9 cellular contexts compared by ENCODE assay signal in genomic region chr3:141764041-141764440, GRCh38. TPM values are rescaled to one million over a fixed set of nuclear protein-coding genes. Genes with fewer than 3 reads are reported as not detected.
"Had no signal": no experiment of that assay in that cellular context is flagged by ENCODE, and none has a peak within 500 bp of the region (broad histone marks: within the 10 kb centered on the region; RNA-seq: fewer than 3 reads in every experiment).

No MANE protein-coding gene starts in this region.

- H3K27ac ChIP-seq: GM23248 had no signal

- H3K4me3 ChIP-seq: GM23248 had no signal

- DNase-seq: GM23248, GOT3, H9, HCEC 1CT, KG1 had no signal

- H3K4me1 Mint-ChIP-seq: IgD-negative memory B cell had no signal

- H2AFZ ChIP-seq: GM23248 had no signal

- H3K9ac ChIP-seq: GM23248 had no signal

- FAIRE-seq: H54, HepG2 had no signal

- H3K4me3 Mint-ChIP-seq: H9, IgD-negative memory B cell had no signal

- H3K27ac Mint-ChIP-seq: H9, IgD-negative memory B cell had no signal

- H3K27me3 Mint-ChIP-seq: IgD-negative memory B cell had no signal

- H3K9me3 Mint-ChIP-seq: IgD-negative memory B cell had no signal

RNA-seq across cellular contexts. Expression of gene GRK7, which starts 0.8 kb away (rescaled TPM):
- total RNA-seq: GM23248, H9, HepG2, HT1080 had no signal
- polyA plus RNA-seq: GM23248, HepG2, IgD-negative memory B cell had no signal
